Comparison of ENCODE assay signal across 10 cellular contexts in the genomic region with DNA sequence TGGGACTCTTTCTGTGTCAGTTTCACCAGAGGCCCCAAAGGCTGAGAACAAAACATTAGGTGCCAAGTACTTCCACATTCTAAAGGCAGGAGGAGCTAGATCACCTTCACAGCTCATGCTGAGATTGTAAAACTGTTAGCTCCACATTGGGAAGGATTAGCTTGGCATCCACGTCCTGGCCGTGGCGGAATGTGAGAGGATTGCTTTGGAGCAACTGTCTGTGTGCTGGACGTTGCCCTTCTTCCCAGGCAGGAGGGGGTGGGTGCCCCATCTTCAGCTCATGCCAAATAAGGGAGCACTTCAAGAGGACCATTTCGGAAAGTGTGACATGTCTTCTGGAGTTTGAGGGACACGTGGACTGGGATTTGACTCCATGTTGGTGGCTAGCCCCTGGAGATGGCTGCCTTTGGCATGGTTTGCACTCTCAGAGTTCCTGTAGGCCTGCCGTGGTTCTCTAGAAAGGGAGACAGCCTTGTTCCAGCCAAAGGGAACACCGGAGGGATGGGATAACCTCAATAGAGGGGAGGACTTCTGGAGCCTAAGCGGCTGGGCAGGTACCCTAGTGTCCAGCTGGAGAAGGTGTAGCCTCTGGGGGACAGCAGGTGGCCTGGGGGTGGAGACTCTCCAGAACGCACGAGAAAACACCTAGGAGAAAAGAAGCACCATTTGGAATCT. TPM values are rescaled to one million over a fixed set of nuclear protein-coding genes. Genes with fewer than 3 reads are reported as not detected.
DNase-seq lines count a peak whose midpoint lies in the region; ATAC-seq and TF ChIP-seq lines count a peak whose summit lies in the region.
"Had no signal": no experiment of that assay in that cellular context is flagged by ENCODE, and none has a peak within 500 bp of the region (broad histone marks: within the 10 kb centered on the region; RNA-seq: fewer than 3 reads in every experiment).

No MANE protein-coding gene starts in this region.

- H3K27ac ChIP-seq in neural progenitor cell (no peak overlapping the region), tibial nerve (no peak overlapping the region)

- no peaks in the 10 kb centered on the region for H3K36me3 ChIP-seq in GM06990 (ENCODE audit: control insufficient read depth, insufficient read depth, low read length)
- no peaks in the 10 kb centered on the region for H3K36me3 ChIP-seq in neural progenitor cell
- H3K36me3 ChIP-seq in tibial nerve, result no peaks in the 10 kb centered on the region

- H3K9me3 Mint-ChIP-seq in neural progenitor cell, result no peaks in the 10 kb centered on the region
- H3K9me3 Mint-ChIP-seq: naive B cell had no signal

- H3K4me1 ChIP-seq in neural progenitor cell (no peaks in the 10 kb centered on the region), tibial nerve (no peaks in the 10 kb centered on the region)

- no peak for TF ChIP-seq POLR2A in tibial nerve (IDR thresholded peaks at IDR 0.05)

- H3K4me3 Mint-ChIP-seq in neural progenitor cell, result no peak overlapping the region
- H3K4me3 Mint-ChIP-seq: naive B cell had no signal

- peak; percentile 13 for DNase-seq in GM06990 (ENCODE audit: extremely low read depth, insufficient read length)
- DNase-seq in Kasumi-1 (lab: John Stamatoyannopoulos, UW), result peak; percentile 21 to 49
- DNase-seq in cardiac fibroblast (ENCODE audit: low read depth in 2 of 2), result peak; percentile 42 to 51
- DNase-seq in neural progenitor cell (ENCODE audit: low spot score), result peak; percentile 30
- no peak for DNase-seq in NOMO-1 treated with dmso at 0.1 percent for 144 hours (lab: John Stamatoyannopoulos, UW; ENCODE audit: unreplicated experiment)
- no peak for DNase-seq in tibial nerve (ENCODE audit: low spot score in 2 of 2)
- DNase-seq: caudate nucleus, naive B cell had no signal

- H3K4me2 ChIP-seq in neural progenitor cell, result no peak overlapping the region

- no peak for TF ChIP-seq EP300 in tibial nerve (IDR thresholded peaks at IDR 0.05)

- no peaks in the 10 kb centered on the region for H3K4me1 Mint-ChIP-seq in neural progenitor cell
- H3K4me1 Mint-ChIP-seq: naive B cell had no signal

- H3K9me3 ChIP-seq in neural progenitor cell (ENCODE audit: low read depth), result no peaks in the 10 kb centered on the region
- no peaks in the 10 kb centered on the region for H3K9me3 ChIP-seq in tibial nerve

- H3K4me3 ChIP-seq in GM06990 (replicated peaks; ENCODE audit: low read depth, low read length), result no peak overlapping the region
- H3K4me3 ChIP-seq in cardiac fibroblast (replicated peaks in 1 of 2; ENCODE audit: low read depth in 2 of 2, low read length in 2 of 2), result no peak overlapping the region
- H3K4me3 ChIP-seq in neural progenitor cell, result no peak overlapping the region
- no peak overlapping the region for H3K4me3 ChIP-seq in tibial nerve

- H3K9ac ChIP-seq in neural progenitor cell, result no peak overlapping the region

- no peak overlapping the region for H3K27ac Mint-ChIP-seq in neural progenitor cell

- H4K20me1 ChIP-seq in neural progenitor cell (ENCODE audit: low read depth), result no peaks in the 10 kb centered on the region

- no peaks in the 10 kb centered on the region for H3F3A ChIP-seq in neural progenitor cell (ENCODE audit: low read depth)

- 61 to 65% methylated on average over 11 of the region's 11 CpGs for WGBS in tibial nerve, 2 donors

- H3K27me3 ChIP-seq in GM06990 (replicated peaks; ENCODE audit: control insufficient read depth, insufficient read depth, low read length) (no peaks in the 10 kb centered on the region), neural progenitor cell (no peaks in the 10 kb centered on the region), tibial nerve (no peaks in the 10 kb centered on the region)

- no peak overlapping the region for H2AFZ ChIP-seq in neural progenitor cell (replicated peaks)

- H3K27me3 Mint-ChIP-seq in neural progenitor cell (ENCODE audit: insufficient read depth, low read depth), result peaks cover 4% of the 10 kb centered on the region

- no peaks in the 10 kb centered on the region for H3K36me3 Mint-ChIP-seq in neural progenitor cell
- H3K36me3 Mint-ChIP-seq: naive B cell had no signal

- TF ChIP-seq CTCF in GM06990 (IDR thresholded peaks at IDR 0.05; ENCODE audit: insufficient read depth, low read length, poor library complexity, severe bottlenecking), result peak; percentile 51
- peak; percentile 48 for TF ChIP-seq CTCF in cardiac fibroblast (IDR thresholded peaks at IDR 0.05; ENCODE audit: low read depth, low read length)
- peak; percentile 28 for TF ChIP-seq CTCF in neural progenitor cell (IDR thresholded peaks at IDR 0.05)
- TF ChIP-seq CTCF in tibial nerve (IDR thresholded peaks at IDR 0.05), result peak in 1 of 5 experiments; percentile 13

- no peaks in the 10 kb centered on the region for H3K79me2 ChIP-seq in neural progenitor cell (ENCODE audit: low read depth)

- ATAC-seq in HG03039 (IDR thresholded peaks at IDR 0.05; ENCODE audit: unreplicated experiment) (no peak), GM18502 (IDR thresholded peaks at IDR 0.05; ENCODE audit: poor library complexity, unreplicated experiment) (no peak)

RNA-seq across cellular contexts. Expression of gene FMC1, which starts 19.9 kb away (rescaled TPM):
- total RNA-seq in neural progenitor cell (ENCODE audit: low replicate concordance), result 8.1 and 16.9 TPM in 2 replicates
- total RNA-seq in tibial nerve, result 1 to 10 TPM; 5.9 to 8.6 (median 7.5) TPM

RNA-seq across cellular contexts. Expression of gene LUC7L2, which starts 38.5 kb away (rescaled TPM):
- total RNA-seq in neural progenitor cell (ENCODE audit: low replicate concordance), result 77.5 and 111 TPM in 2 replicates
- total RNA-seq in tibial nerve, result 100 to 1,000 TPM in 2 of 4 donors, 10 to 100 TPM in 2; 76.2 to 107 (median 102) TPM

Comparison
In these comparisons a context has a peak if more than half of its experiments do, and no peak if none do; other contexts are left out.
1. DNase-seq: peak in GM06990 (single experiment), Kasumi-1 (2 of 2), cardiac fibroblast (2 of 2) and neural progenitor cell (single experiment); none in NOMO-1 treated with dmso at 0.1 percent for 144 hours (single experiment) and tibial nerve (0 of 2).